Comparison of ENCODE assay signal across 14 cellular contexts in the genomic region with DNA sequence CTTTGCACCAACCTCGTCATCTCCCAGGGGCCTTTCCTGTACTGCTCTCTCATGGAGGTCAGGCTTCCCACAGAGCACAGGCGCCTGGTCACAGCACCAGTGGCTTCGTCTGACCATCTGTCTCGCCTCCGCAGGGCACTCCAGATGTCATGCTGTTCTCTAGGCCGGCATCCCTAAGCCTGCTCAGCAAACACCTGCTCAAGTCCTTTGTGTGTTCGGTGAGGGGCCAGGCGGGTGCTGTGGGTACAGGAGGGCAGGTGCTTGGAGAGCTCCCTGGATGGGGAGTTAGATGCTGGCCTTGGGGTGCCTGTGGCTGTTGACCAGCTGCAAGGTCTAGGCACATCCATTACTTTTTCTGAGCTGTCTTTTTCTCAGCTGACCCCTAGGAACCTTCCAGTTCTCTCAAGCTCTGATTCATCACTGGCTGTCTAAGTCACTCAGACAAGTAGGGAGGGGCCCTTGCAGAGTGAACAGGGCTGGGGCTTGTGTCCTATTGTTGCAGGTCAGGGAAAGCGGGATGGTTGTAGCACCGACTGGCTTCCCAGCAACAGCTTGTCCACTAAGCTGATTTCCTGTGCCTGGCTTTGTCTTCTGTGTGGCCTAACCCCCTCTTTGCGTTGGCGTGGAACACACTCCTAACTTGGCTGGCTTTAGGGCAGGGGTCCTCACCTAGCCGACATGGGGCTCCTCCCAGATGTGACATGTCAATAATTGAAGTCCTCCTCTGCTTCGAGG. TPM values are rescaled to one million over a fixed set of nuclear protein-coding genes. Genes with fewer than 3 reads are reported as not detected.
DNase-seq lines count a peak whose midpoint lies in the region; ATAC-seq and TF ChIP-seq lines count a peak whose summit lies in the region.
"Had no signal": no experiment of that assay in that cellular context is flagged by ENCODE, and none has a peak within 500 bp of the region (broad histone marks: within the 10 kb centered on the region; RNA-seq: fewer than 3 reads in every experiment).

No MANE protein-coding gene starts in this region.

- no peak overlapping the region for H3K4ac ChIP-seq in mesenchymal stem cell (ENCODE audit: low read depth in 1 of 2, low read length in 2 of 2)

- no peak for ATAC-seq in GM18511 (IDR thresholded peaks at IDR 0.05; ENCODE audit: unreplicated experiment)
- ATAC-seq: stimulated activated memory B cell treated with anti-CD40 and anti-IgM and Interleukin-4, amounts not matched to agents 10 μg/mL and 1 μg/mL and 100 μg/mL, for 72 hours had no signal

- no peak overlapping the region for H3K9ac ChIP-seq in mesenchymal stem cell (ENCODE audit: low read length)

- H3K4me3 ChIP-seq in mesenchymal stem cell (ENCODE audit: insufficient read depth in 1 of 2, low read depth in 1 of 2, low read length in 2 of 2) (no peak overlapping the region), suprapubic skin (no peak overlapping the region)
- H3K4me3 ChIP-seq: esophagus muscularis mucosa, Peyer's patch had no signal

- peaks cover 10% of the 10 kb centered on the region for H3K9me3 ChIP-seq in mesenchymal stem cell (ENCODE audit: control insufficient read depth, low read length)
- no peaks in the 10 kb centered on the region for H3K9me3 ChIP-seq in suprapubic skin
- H3K9me3 ChIP-seq: Peyer's patch had no signal

- no peak overlapping the region for H3K14ac ChIP-seq in mesenchymal stem cell (ENCODE audit: low read length in 2 of 2)

- H3K79me1 ChIP-seq in mesenchymal stem cell (replicated peaks; ENCODE audit: low read length, poor library complexity, severe bottlenecking): no peaks in the 10 kb centered on the region

- peak overlapping the region; percentile 51 for H4K8ac ChIP-seq in mesenchymal stem cell (ENCODE audit: low read length)

- H4K91ac ChIP-seq in mesenchymal stem cell (ENCODE audit: low read length): no peak overlapping the region

- no peak overlapping the region for H2BK120ac ChIP-seq in mesenchymal stem cell (ENCODE audit: low read depth, low read length)

- H3K27ac ChIP-seq in VCaP (peak overlapping the region; percentile 97), mesenchymal stem cell (ENCODE audit: low read length, poor library complexity, severe bottlenecking) (no peak overlapping the region), suprapubic skin (no peak overlapping the region)
- H3K27ac ChIP-seq: esophagus muscularis mucosa, Peyer's patch had no signal

- no peak overlapping the region for H2AFZ ChIP-seq in mesenchymal stem cell (ENCODE audit: low read depth, low read length)

- H2BK15ac ChIP-seq in mesenchymal stem cell (ENCODE audit: low read depth, poor library complexity, severe bottlenecking): no peak overlapping the region

- no peaks in the 10 kb centered on the region for H3K27me3 ChIP-seq in mesenchymal stem cell (ENCODE audit: control insufficient read depth in 1 of 2, insufficient read depth in 1 of 2, low read length in 2 of 2)
- no peaks in the 10 kb centered on the region for H3K27me3 ChIP-seq in suprapubic skin
- H3K27me3 ChIP-seq: esophagus muscularis mucosa, Peyer's patch had no signal

- 98% methylated on average over 14 of the region's 14 CpGs for WGBS in mesenchymal stem cell
- 94% methylated on average over 14 of the region's 14 CpGs for WGBS in suprapubic skin

- DNase-seq in DMS 273 treated with DMSO at 0.1 percent for 48 hours (lab: John Stamatoyannopoulos, UW): peak; percentile 82
- peak; percentile 97 for DNase-seq in NCI-H146 (lab: John Stamatoyannopoulos, UW)
- peak; percentile 2 for DNase-seq in mesenchymal stem cell
- DNase-seq in suprapubic skin (ENCODE audit: low spot score in 2 of 2): no peak
- no peak for DNase-seq in SIG-M5 treated with dmso at 0.1 percent for 504 hours (lab: John Stamatoyannopoulos, UW; ENCODE audit: unreplicated experiment)
- DNase-seq in COLO829 (ENCODE audit: low spot score): no peak
- DNase-seq: activated naive CD4-positive, alpha-beta T cell treated with anti-CD3 and anti-CD28 coated beads, Interleukin-2, amount 50 U/mL, for 16 hours; GF-D8; NCI-H1436 treated with DMSO at 0.1 percent for 48 hours; Peyer's patch had no signal

- no peak overlapping the region for H3K18ac ChIP-seq in mesenchymal stem cell (ENCODE audit: low read depth in 1 of 2, low read length in 2 of 2)

- no peak for TF ChIP-seq POLR2A in suprapubic skin (IDR thresholded peaks at IDR 0.05)

- no peak for TF ChIP-seq EP300 in suprapubic skin (IDR thresholded peaks at IDR 0.05)

- peaks cover 0 to 19% of the 10 kb centered on the region in 2 experiments for H3K36me3 ChIP-seq in mesenchymal stem cell (ENCODE audit: control insufficient read depth in 1 of 2, insufficient read depth in 2 of 2, low read depth in 1 of 2, low read length in 2 of 2)
- no peaks in the 10 kb centered on the region for H3K36me3 ChIP-seq in suprapubic skin
- H3K36me3 ChIP-seq: esophagus muscularis mucosa, Peyer's patch had no signal

- H3K4me1 ChIP-seq in mesenchymal stem cell (ENCODE audit: control insufficient read depth, insufficient read depth, low read depth, low read length) (no peaks in the 10 kb centered on the region), suprapubic skin (no peaks in the 10 kb centered on the region)
- H3K4me1 ChIP-seq: esophagus muscularis mucosa, Peyer's patch had no signal

- no peak overlapping the region for H2AK5ac ChIP-seq in mesenchymal stem cell (ENCODE audit: low read length, severe bottlenecking)

- H3K4me2 ChIP-seq in mesenchymal stem cell (ENCODE audit: low read length, poor library complexity, severe bottlenecking): no peak overlapping the region

- H2BK5ac ChIP-seq in mesenchymal stem cell (ENCODE audit: low read depth, low read length, poor library complexity, severe bottlenecking): peak overlapping the region; percentile 39

- TF ChIP-seq CTCF in VCaP (conservative IDR thresholded peaks at IDR 0.05) (no peak), suprapubic skin (IDR thresholded peaks at IDR 0.05) (no peak)

- H3K23ac ChIP-seq in mesenchymal stem cell (ENCODE audit: low read length in 2 of 2): no peak overlapping the region

- no peak overlapping the region for H2BK12ac ChIP-seq in mesenchymal stem cell (ENCODE audit: low read length in 2 of 2)

RNA-seq across cellular contexts. Expression of gene CLDN5, which starts 9.2 kb away (rescaled TPM):
- 0.06 TPM for polyA plus RNA-seq in mesenchymal stem cell (2013, experiment 1 of 2)
- polyA plus RNA-seq in mesenchymal stem cell (2013, experiment 2 of 2): 0.10 TPM
- total RNA-seq in suprapubic skin: 100 to 1,000 TPM in 1 of 4 donors, 10 to 100 TPM in 3; 22.1 to 112 (median 56.8) TPM

RNA-seq across cellular contexts. Expression of gene CDC45, which starts 35.3 kb away (rescaled TPM):
- polyA plus RNA-seq in mesenchymal stem cell (2013, experiment 1 of 2): 3.0 TPM
- 2.6 TPM for polyA plus RNA-seq in mesenchymal stem cell (2013, experiment 2 of 2)
- total RNA-seq in suprapubic skin: 1 to 10 TPM in 3 of 4 donors, under 1 TPM in 1; 0.72 to 3.3 (median 1.4) TPM

RNA-seq across cellular contexts. Expression of gene UFD1, which starts 36.0 kb away (rescaled TPM):
- polyA plus RNA-seq in mesenchymal stem cell (2013, experiment 1 of 2): 119 TPM
- 115 TPM for polyA plus RNA-seq in mesenchymal stem cell (2013, experiment 2 of 2)
- 10 to 100 TPM; 27.9 to 56.1 (median 52.5) TPM for total RNA-seq in suprapubic skin

Comparison
In these comparisons a context has a peak if more than half of its experiments do, and no peak if none do; other contexts are left out.
1. DNase-seq: peak in DMS 273 treated with DMSO at 0.1 percent for 48 hours (single experiment), NCI-H146 (single experiment) and mesenchymal stem cell (single experiment); none in suprapubic skin (0 of 2), SIG-M5 treated with dmso at 0.1 percent for 504 hours (single experiment) and COLO829 (single experiment).